ENCODE assay signal across 8 cellular contexts in the genomic region with DNA sequence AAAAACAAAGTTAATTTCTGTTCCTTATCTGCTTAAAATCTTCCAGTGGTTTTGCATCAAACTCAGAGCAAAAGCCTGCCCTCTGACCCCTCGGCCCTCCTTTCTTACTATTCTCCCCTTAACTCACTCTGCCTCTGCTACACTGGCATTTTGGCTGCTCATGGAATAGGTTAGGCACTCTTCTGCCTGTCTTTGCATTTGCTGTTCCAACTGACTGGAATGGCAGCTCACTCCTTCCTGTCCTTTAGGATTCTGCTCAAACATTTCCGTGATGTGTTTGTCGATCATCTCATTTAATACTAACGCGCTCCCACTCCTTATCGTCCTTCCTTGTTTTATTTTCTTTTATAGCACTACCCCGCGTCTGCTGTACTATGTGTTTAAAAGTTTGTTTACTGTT. TPM values are rescaled to one million over a fixed set of nuclear protein-coding genes. Genes with fewer than 3 reads are reported as not detected.
DNase-seq lines count a peak whose midpoint lies in the region; ATAC-seq, FAIRE-seq and TF ChIP-seq lines count a peak whose summit lies in the region.

No MANE protein-coding gene starts in this region.

- CTCF ChIA-PET in CD8-positive, alpha-beta T cell (lab: Charles Lee): no interaction called here

- no peak overlapping the region for H3K4me3 Mint-ChIP-seq in CD8-positive, alpha-beta T cell
- no peak overlapping the region for H3K4me3 Mint-ChIP-seq in endothelial cell (ENCODE audit: unreplicated experiment)
- no peak overlapping the region for H3K4me3 Mint-ChIP-seq in activated T-helper 1 cell treated with anti-CD3 and anti-CD28 coated beads, Interleukin-12 subunit alpha, Interleukin-12 subunit beta, Interleukin-2, Interleukin-4 antibody, amounts not matched to agents 30 ng/mL and 10 ng/mL and 1 ng/mL, durations not matched to agents 14 hours and 24 hours and 36 hours
- H3K4me3 Mint-ChIP-seq in CD14-positive monocyte: no peak overlapping the region

- POLR2A ChIA-PET in CD8-positive, alpha-beta T cell (lab: Charles Lee): interaction anchor here (1.4 kb wide), 1 partner anchor 91 kb away, joined by 4 read pairs; no protein-coding TSS in a partner anchor

- no peaks in the 10 kb centered on the region for H3K9me3 ChIP-seq in CD8-positive, alpha-beta T cell (ENCODE audit: low read length)
- H3K9me3 ChIP-seq in neuron (ENCODE audit: low read length): no peaks in the 10 kb centered on the region

- H3K27ac Mint-ChIP-seq in CD8-positive, alpha-beta T cell: no peak overlapping the region
- H3K27ac Mint-ChIP-seq in endothelial cell (ENCODE audit: unreplicated experiment) (no peak overlapping the region), CD14-positive monocyte (no peak overlapping the region)
- no peak overlapping the region for H3K27ac Mint-ChIP-seq in activated T-helper 1 cell treated with anti-CD3 and anti-CD28 coated beads, Interleukin-12 subunit alpha, Interleukin-12 subunit beta, Interleukin-2, Interleukin-4 antibody, amounts not matched to agents 30 ng/mL and 10 ng/mL and 1 ng/mL, durations not matched to agents 14 hours and 24 hours and 36 hours

- no peak for DNase-seq in CD8-positive, alpha-beta T cell
- DNase-seq in LoVo (ENCODE audit: low spot score) (peak; percentile 8), endothelial cell (ENCODE audit: low spot score) (peak; percentile 4), NCI-H524 treated with DMSO at 0.1 percent for 48 hours (lab: John Stamatoyannopoulos, UW) (no peak), CD14-positive monocyte (ENCODE audit: low spot score) (no peak), frontal cortex (ENCODE audit: low spot score in 2 of 2) (no peak)
- no peak for DNase-seq in activated T-helper 1 cell treated with anti-CD3 and anti-CD28 coated beads, Interleukin-12 subunit alpha, Interleukin-12 subunit beta, Interleukin-2, Interleukin-4 antibody, amounts not matched to agents 30 ng/mL and 10 ng/mL and 1 ng/mL, durations not matched to agents 14 hours and 24 hours and 36 hours (ENCODE audit: low spot score)

- no peak for FAIRE-seq in frontal cortex (lab: Jason Lieb, UNC)

- intact Hi-C loops in CD8-positive, alpha-beta T cell (cut with DNase I, micrococcal nuclease): loop anchor here (2.0 to 10.0 kb wide), 5 partner anchors 34 to 162 kb away; a partner anchor contains a TSS
- intact Hi-C loops in activated T-helper 1 cell treated with anti-CD3 and anti-CD28 coated beads, Interleukin-12 subunit alpha, Interleukin-12 subunit beta, Interleukin-2, Interleukin-4 antibody, amounts not matched to agents 30 ng/mL and 10 ng/mL and 1 ng/mL, durations not matched to agents 14 hours and 24 hours and 36 hours (cut with micrococcal nuclease): loop anchor here (2.0 to 10.0 kb wide), 3 partner anchors 136 to 1144 kb away; a partner anchor contains a TSS
- intact Hi-C loops in CD14-positive monocyte (cut with micrococcal nuclease): loop anchor here (1.0 to 5.0 kb wide), 2 partner anchors 12 to 33 kb away; a partner anchor contains a TSS

- peaks cover 49% of the 10 kb centered on the region for H3K4me1 ChIP-seq in CD8-positive, alpha-beta T cell (ENCODE audit: insufficient read depth, low read length)
- peaks cover 23% of the 10 kb centered on the region for H3K4me1 ChIP-seq in neuron (ENCODE audit: insufficient read depth, low read length)

- H3K36me3 ChIP-seq in CD8-positive, alpha-beta T cell (ENCODE audit: insufficient read depth, low read length): peaks cover 17% of the 10 kb centered on the region
- peaks cover 23% of the 10 kb centered on the region for H3K36me3 ChIP-seq in neuron (ENCODE audit: insufficient read depth, low read length)

- no peaks in the 10 kb centered on the region for H3K27me3 ChIP-seq in CD8-positive, alpha-beta T cell (ENCODE audit: insufficient read depth, low read length)
- no peaks in the 10 kb centered on the region for H3K27me3 ChIP-seq in neuron (ENCODE audit: insufficient read depth, low read length)

- peak overlapping the region; percentile 92 for H3K4me3 ChIP-seq in CD8-positive, alpha-beta T cell (ENCODE audit: low read depth, low read length)
- H3K4me3 ChIP-seq in neuron (ENCODE audit: low read length): peak overlapping the region; percentile 83

- H3K36me3 Mint-ChIP-seq in CD8-positive, alpha-beta T cell: peaks cover 43% of the 10 kb centered on the region
- H3K36me3 Mint-ChIP-seq in endothelial cell (ENCODE audit: low read depth, unreplicated experiment) (peaks cover 13% of the 10 kb centered on the region), CD14-positive monocyte (peaks cover 39 to 41% of the 10 kb centered on the region in 2 donors)
- peaks cover 28% of the 10 kb centered on the region for H3K36me3 Mint-ChIP-seq in activated T-helper 1 cell treated with anti-CD3 and anti-CD28 coated beads, Interleukin-12 subunit alpha, Interleukin-12 subunit beta, Interleukin-2, Interleukin-4 antibody, amounts not matched to agents 30 ng/mL and 10 ng/mL and 1 ng/mL, durations not matched to agents 14 hours and 24 hours and 36 hours (ENCODE audit: low read depth)

- peak overlapping the region; percentile 93 for H3K27ac ChIP-seq in CD8-positive, alpha-beta T cell (ENCODE audit: low read depth, low read length)

- TF ChIP-seq CTCF in CD8-positive, alpha-beta T cell (IDR thresholded peaks at IDR 0.05): no peak
- TF ChIP-seq CTCF in endothelial cell (IDR thresholded peaks at IDR 0.05; ENCODE audit: unreplicated experiment) (no peak), CD14-positive monocyte (IDR thresholded peaks at IDR 0.05) (no peak)

- peak overlapping the region; percentile 82 for H2AFZ ChIP-seq in neuron (ENCODE audit: low read depth, low read length)

- peaks cover 50% of the 10 kb centered on the region for H3K4me1 Mint-ChIP-seq in CD8-positive, alpha-beta T cell (ENCODE audit: low read depth)
- H3K4me1 Mint-ChIP-seq in endothelial cell (ENCODE audit: unreplicated experiment) (peaks cover 8% of the 10 kb centered on the region), CD14-positive monocyte (peaks cover 4% of the 10 kb centered on the region)
- peaks cover 31% of the 10 kb centered on the region for H3K4me1 Mint-ChIP-seq in activated T-helper 1 cell treated with anti-CD3 and anti-CD28 coated beads, Interleukin-12 subunit alpha, Interleukin-12 subunit beta, Interleukin-2, Interleukin-4 antibody, amounts not matched to agents 30 ng/mL and 10 ng/mL and 1 ng/mL, durations not matched to agents 14 hours and 24 hours and 36 hours (ENCODE audit: low read depth)

- no peak for ATAC-seq in CD8-positive, alpha-beta T cell

- H3K9me3 Mint-ChIP-seq in CD8-positive, alpha-beta T cell: no peaks in the 10 kb centered on the region
- H3K9me3 Mint-ChIP-seq in endothelial cell (ENCODE audit: unreplicated experiment): no peaks in the 10 kb centered on the region
- no peaks in the 10 kb centered on the region for H3K9me3 Mint-ChIP-seq in activated T-helper 1 cell treated with anti-CD3 and anti-CD28 coated beads, Interleukin-12 subunit alpha, Interleukin-12 subunit beta, Interleukin-2, Interleukin-4 antibody, amounts not matched to agents 30 ng/mL and 10 ng/mL and 1 ng/mL, durations not matched to agents 14 hours and 24 hours and 36 hours
- no peaks in the 10 kb centered on the region for H3K9me3 Mint-ChIP-seq in CD14-positive monocyte

- H3K27me3 Mint-ChIP-seq in CD8-positive, alpha-beta T cell (ENCODE audit: low read depth): no peaks in the 10 kb centered on the region
- no peaks in the 10 kb centered on the region for H3K27me3 Mint-ChIP-seq in endothelial cell (ENCODE audit: unreplicated experiment)
- H3K27me3 Mint-ChIP-seq in activated T-helper 1 cell treated with anti-CD3 and anti-CD28 coated beads, Interleukin-12 subunit alpha, Interleukin-12 subunit beta, Interleukin-2, Interleukin-4 antibody, amounts not matched to agents 30 ng/mL and 10 ng/mL and 1 ng/mL, durations not matched to agents 14 hours and 24 hours and 36 hours (ENCODE audit: insufficient read depth): no peaks in the 10 kb centered on the region
- H3K27me3 Mint-ChIP-seq in CD14-positive monocyte (ENCODE audit: low read depth in 3 of 3): no peaks in the 10 kb centered on the region

RNA-seq across cellular contexts. Expression of a gene that starts 0.8 kb away (rescaled TPM):
- total RNA-seq in CD8-positive, alpha-beta T cell: 100 to 1,000 TPM; 132 to 146 TPM
- total RNA-seq in endothelial cell (ENCODE audit: unreplicated experiment) (41.2 TPM), frontal cortex (51.4 TPM)
- total RNA-seq in activated T-helper 1 cell treated with anti-CD3 and anti-CD28 coated beads, Interleukin-12 subunit alpha, Interleukin-12 subunit beta, Interleukin-2, Interleukin-4 antibody, amounts not matched to agents 30 ng/mL and 10 ng/mL and 1 ng/mL, durations not matched to agents 14 hours and 24 hours and 36 hours: 75.4 and 79.2 TPM in 2 replicates
- 10 to 100 TPM; 11.1 to 11.2 TPM for polyA plus RNA-seq in CD14-positive monocyte

RNA-seq across cellular contexts. Expression of a gene that starts 0.9 kb away (rescaled TPM):
- total RNA-seq in CD8-positive, alpha-beta T cell: 10 to 100 TPM; 26.0 to 28.4 TPM
- total RNA-seq in endothelial cell (ENCODE audit: unreplicated experiment): 16.6 TPM
- 23.0 and 27.1 TPM in 2 replicates for total RNA-seq in activated T-helper 1 cell treated with anti-CD3 and anti-CD28 coated beads, Interleukin-12 subunit alpha, Interleukin-12 subunit beta, Interleukin-2, Interleukin-4 antibody, amounts not matched to agents 30 ng/mL and 10 ng/mL and 1 ng/mL, durations not matched to agents 14 hours and 24 hours and 36 hours
- 1 to 10 TPM; 4.7 to 5.6 TPM for polyA plus RNA-seq in CD14-positive monocyte
- total RNA-seq in frontal cortex: 26.1 TPM

RNA-seq across cellular contexts. Expression of a gene that starts 34.3 kb away (rescaled TPM):
- total RNA-seq in CD8-positive, alpha-beta T cell: 10 to 100 TPM; 17.5 to 18.2 TPM
- 18.5 TPM for total RNA-seq in endothelial cell (ENCODE audit: unreplicated experiment)
- 39.5 and 45.3 TPM in 2 replicates for total RNA-seq in activated T-helper 1 cell treated with anti-CD3 and anti-CD28 coated beads, Interleukin-12 subunit alpha, Interleukin-12 subunit beta, Interleukin-2, Interleukin-4 antibody, amounts not matched to agents 30 ng/mL and 10 ng/mL and 1 ng/mL, durations not matched to agents 14 hours and 24 hours and 36 hours
- 10 to 100 TPM; 18.2 to 19.3 TPM for polyA plus RNA-seq in CD14-positive monocyte
- total RNA-seq in frontal cortex: 22.8 TPM

RNA-seq across cellular contexts. Expression of a gene that starts 42.1 kb away (rescaled TPM):
- total RNA-seq in CD8-positive, alpha-beta T cell: not detected
- total RNA-seq in endothelial cell (ENCODE audit: unreplicated experiment): not detected
- not detected in 2 replicates for total RNA-seq in activated T-helper 1 cell treated with anti-CD3 and anti-CD28 coated beads, Interleukin-12 subunit alpha, Interleukin-12 subunit beta, Interleukin-2, Interleukin-4 antibody, amounts not matched to agents 30 ng/mL and 10 ng/mL and 1 ng/mL, durations not matched to agents 14 hours and 24 hours and 36 hours
- polyA plus RNA-seq in CD14-positive monocyte: not detected
- total RNA-seq in frontal cortex: not detected

Comparison
In these comparisons a context has a peak if more than half of its experiments do, and no peak if none do; other contexts are left out.
1. DNase-seq: peak in LoVo (single experiment) and endothelial cell (single experiment); none in CD8-positive, alpha-beta T cell (0 of 7), activated T-helper 1 cell treated with anti-CD3 and anti-CD28 coated beads, Interleukin-12 subunit alpha, Interleukin-12 subunit beta, Interleukin-2, Interleukin-4 antibody, amounts not matched to agents 30 ng/mL and 10 ng/mL and 1 ng/mL, durations not matched to agents 14 hours and 24 hours and 36 hours (single experiment), NCI-H524 treated with DMSO at 0.1 percent for 48 hours (single experiment), CD14-positive monocyte (single experiment) and frontal cortex (0 of 2).